In genomic region chr3:3683261-3683660, GRCh38 we compare ENCODE assay signal across 21 cellular contexts.
A peak's percentile ranks its signal among the peaks of the same experiment; 100 is the strongest.
DNase-seq lines count a peak whose midpoint lies in the region; ATAC-seq, FAIRE-seq and TF ChIP-seq lines count a peak whose summit lies in the region.
"Had no signal": no experiment of that assay in that cellular context is flagged by ENCODE, and none has a peak within 500 bp of the region (broad histone marks: within the 10 kb centered on the region; RNA-seq: fewer than 3 reads in every experiment).

No MANE protein-coding gene starts in this region.

- peak; percentile 31 for DNase-seq in H4 (ENCODE audit: low spot score)
- DNase-seq in RKO (ENCODE audit: low spot score) = peak; percentile 7
- peak; percentile 67 for DNase-seq in bronchial epithelial cell (ENCODE audit: low read depth)
- no peak for DNase-seq in left lung
- DNase-seq in transverse colon = no peak
- no peak for DNase-seq in posterior vena cava (ENCODE audit: low spot score)
- DNase-seq: BE2C; CD4-positive, CD25-positive, alpha-beta regulatory T cell; COR-L47; DMS153; GDM1; KBM-7; NCI-H1417 treated with DMSO at 0.1 percent for 48 hours; NCI-H2029; NCI-H526; PC-9 had no signal

- H3K36me3 ChIP-seq in bronchial epithelial cell (ENCODE audit: control insufficient read depth, insufficient read depth, low read length) (no peaks in the 10 kb centered on the region), left lung (no peaks in the 10 kb centered on the region), transverse colon (no peaks in the 10 kb centered on the region)
- H3K36me3 ChIP-seq: BE2C, SJSA1 had no signal

- H3K4me1 ChIP-seq in left lung (no peaks in the 10 kb centered on the region), transverse colon (no peaks in the 10 kb centered on the region)
- H3K4me1 ChIP-seq: BE2C, SJSA1 had no signal

- H3K27me3 ChIP-seq in bronchial epithelial cell (ENCODE audit: control insufficient read depth, insufficient read depth, low read length) = no peaks in the 10 kb centered on the region
- H3K27me3 ChIP-seq in left lung = no peaks in the 10 kb centered on the region
- H3K27me3 ChIP-seq in transverse colon = no peaks in the 10 kb centered on the region
- H3K27me3 ChIP-seq: BE2C, SJSA1 had no signal

- FAIRE-seq in bronchial epithelial cell (lab: Jason Lieb, UNC) = no peak
- FAIRE-seq: A204.1, HepG2 had no signal

- peaks cover 0 to 6% of the 10 kb centered on the region in 2 donors for H3K9me3 ChIP-seq in left lung
- H3K9me3 ChIP-seq in transverse colon = no peaks in the 10 kb centered on the region
- H3K9me3 ChIP-seq: BE2C, SJSA1 had no signal

- intact Hi-C loops in left lung (cut with DNase I) (no loop called here), transverse colon (cut with DNase I; ENCODE audit: low total_unique reads) (no loop called here), posterior vena cava (cut with DNase I) (no loop called here)

- no peak for TF ChIP-seq EP300 in transverse colon (IDR thresholded peaks at IDR 0.05; ENCODE audit: low read depth)

- H3K27ac ChIP-seq in left lung (no peak overlapping the region), transverse colon (no peak overlapping the region)
- H3K27ac ChIP-seq: PC-9, SJSA1 had no signal

- no peak for TF ChIP-seq POLR2A in transverse colon (IDR thresholded peaks at IDR 0.05)

- WGBS in transverse colon (ENCODE audit: low coverage in 1 of 2), 2 donors = 86 to 94% methylated on average over 1 of the region's 1 CpG

- no peak for TF ChIP-seq CTCF in bronchial epithelial cell (IDR thresholded peaks at IDR 0.05; ENCODE audit: insufficient read depth, low read length, severe bottlenecking)
- TF ChIP-seq CTCF in left lung (IDR thresholded peaks at IDR 0.05) = no peak
- no peak for TF ChIP-seq CTCF in transverse colon (IDR thresholded peaks at IDR 0.05)

- peak; percentile 18 for ATAC-seq in left lung
- no peak for ATAC-seq in HG02642 (IDR thresholded peaks at IDR 0.05; ENCODE audit: poor library complexity, unreplicated experiment)
- ATAC-seq: HCT116, HepG2 had no signal

- in situ Hi-C loops in transverse colon (cut with MboI; ENCODE audit: low pct_ligation_motif_present in 1 of 4, low pct_unique_long_range_greater_than_20kb in 1 of 4, low sequenced_read_pairs in 3 of 4) = no loop called here

- H3K4me3 ChIP-seq in bronchial epithelial cell (ENCODE audit: low read depth, low read length) (no peak overlapping the region), left lung (no peak overlapping the region), transverse colon (no peak overlapping the region)
- H3K4me3 ChIP-seq: PC-9, SJSA1 had no signal

Comparison
In these comparisons a context has a peak if more than half of its experiments do, and no peak if none do; other contexts are left out.
1. DNase-seq: peak in H4 (single experiment), RKO (single experiment) and bronchial epithelial cell (single experiment); none in left lung (0 of 2), transverse colon (single experiment) and posterior vena cava (single experiment).